In genomic region chr3:194326192-194327029, GRCh38 we compare ENCODE assay signal across 16 cellular contexts. TPM values are rescaled to one million over a fixed set of nuclear protein-coding genes. Genes with fewer than 3 reads are reported as not detected.
DNase-seq lines count a peak whose midpoint lies in the region; ATAC-seq, FAIRE-seq and TF ChIP-seq lines count a peak whose summit lies in the region.
"Had no signal": no experiment of that assay in that cellular context is flagged by ENCODE, and none has a peak within 500 bp of the region (broad histone marks: within the 10 kb centered on the region; RNA-seq: fewer than 3 reads in every experiment).

No MANE protein-coding gene starts in this region.

- no peaks in the 10 kb centered on the region for H3K9me3 Mint-ChIP-seq in activated naive CD8-positive, alpha-beta T cell treated with anti-CD3 and anti-CD28 coated beads for 36 hours
- H3K9me3 Mint-ChIP-seq in chondrocyte (ENCODE audit: low read depth), result no peaks in the 10 kb centered on the region
- H3K9me3 Mint-ChIP-seq: activated CD4-positive, alpha-beta T cell treated with anti-CD3 and anti-CD28 coated beads, Interleukin-2, amount 10 ng/mL, durations not matched to agents 7 days and 5 days; activated T-cell treated with anti-CD3 and anti-CD28 coated beads, Interleukin-2, amount 50 U/mL, for 72 hours had no signal

- H3K27ac ChIP-seq in A549, result peak overlapping the region; percentile 37 to 56; a peak in 4 of 6 replicates
- H3K27ac ChIP-seq in RWPE2 (ENCODE audit: poor library complexity, severe bottlenecking), result peak overlapping the region; percentile 28
- H3K27ac ChIP-seq: spleen, stomach had no signal

- no peak for TF ChIP-seq POLR2A in A549 (IDR thresholded peaks at IDR 0.05; ENCODE audit: low read length)

- no peak overlapping the region for H3K4me3 ChIP-seq in A549
- H3K4me3 ChIP-seq in RWPE2 (ENCODE audit: severe bottlenecking), result no peak overlapping the region
- H3K4me3 ChIP-seq in fibroblast of villous mesenchyme (ENCODE audit: low read depth, low read length), result no peak overlapping the region
- H3K4me3 ChIP-seq: spleen, stomach had no signal

- H3K27me3 ChIP-seq in RWPE2 (ENCODE audit: insufficient read depth, poor library complexity, severe bottlenecking), result no peaks in the 10 kb centered on the region

- CTCF ChIA-PET in A549 (lab: Yijun Ruan, JAX), result interaction anchor here (1.6 kb wide), 1 partner anchor 10 kb away, joined by 5 read pairs; no protein-coding TSS in a partner anchor

- H3K36me3 Mint-ChIP-seq in activated naive CD8-positive, alpha-beta T cell treated with anti-CD3 and anti-CD28 coated beads for 36 hours, result no peaks in the 10 kb centered on the region
- H3K36me3 Mint-ChIP-seq in chondrocyte (ENCODE audit: low read depth), result no peaks in the 10 kb centered on the region

- no peak for TF ChIP-seq CTCF in A549 (IDR thresholded peaks at IDR 0.05)
- no peak for TF ChIP-seq CTCF in RWPE2 (IDR thresholded peaks at IDR 0.05; ENCODE audit: poor library complexity, severe bottlenecking)
- no peak for TF ChIP-seq CTCF in fibroblast of villous mesenchyme (IDR thresholded peaks at IDR 0.05; ENCODE audit: insufficient read depth, low read depth, low read length)
- TF ChIP-seq CTCF in chondrocyte (IDR thresholded peaks at IDR 0.05), result no peak

- peaks cover under 1% of the 10 kb centered on the region for H3K36me3 ChIP-seq in RWPE2 (ENCODE audit: low read depth)
- H3K36me3 ChIP-seq: spleen, stomach had no signal

- no peak for TF ChIP-seq RAD21 in A549 (conservative IDR thresholded peaks at IDR 0.05 in 1 of 2, IDR thresholded peaks at IDR 0.05 in 1 of 2)

- H3K4me3 Mint-ChIP-seq in activated naive CD8-positive, alpha-beta T cell treated with anti-CD3 and anti-CD28 coated beads for 36 hours, result no peak overlapping the region
- H3K4me3 Mint-ChIP-seq in chondrocyte (ENCODE audit: unreplicated experiment), result no peak overlapping the region
- H3K4me3 Mint-ChIP-seq: activated CD4-positive, alpha-beta T cell treated with anti-CD3 and anti-CD28 coated beads, Interleukin-2, amount 10 ng/mL, durations not matched to agents 7 days and 5 days; activated T-cell treated with anti-CD3 and anti-CD28 coated beads, Interleukin-2, amount 50 U/mL, for 72 hours had no signal

- no peak for TF ChIP-seq EP300 in A549 (IDR thresholded peaks at IDR 0.05)

- no peak overlapping the region for H3K4me2 ChIP-seq in A549

- DNase-seq in A549 (ENCODE audit: low read depth in 1 of 2, low spot score in 1 of 2), result peak in 1 of 2 experiments; percentile 57
- DNase-seq in GM03348 (ENCODE audit: low spot score), result peak; percentile 31
- DNase-seq in RWPE2 (ENCODE audit: low spot score), result peak; percentile 43
- DNase-seq in fibroblast of villous mesenchyme (ENCODE audit: low read depth), result peak; percentile 39
- no peak for DNase-seq in activated naive CD8-positive, alpha-beta T cell treated with anti-CD3 and anti-CD28 coated beads for 36 hours
- no peak for DNase-seq in chondrocyte (ENCODE audit: low spot score)
- no peak for DNase-seq in stimulated activated CD4-positive, alpha-beta T cell treated with anti-CD3 and anti-CD28 coated beads, Interleukin-2, amount 100 ng/mL, for 24 hours
- DNase-seq: activated CD4-positive, alpha-beta T cell treated with anti-CD3 and anti-CD28 coated beads, Interleukin-2, amount 10 ng/mL, durations not matched to agents 7 days and 5 days; anterior cingulate cortex; DMS 273 treated with DMSO at 0.1 percent for 48 hours; NCI-H1930; NCI-H748 treated with DMSO at 0.1 percent for 48 hours; spleen; stomach had no signal

- no peak for FAIRE-seq in A549 (lab: Jason Lieb, UNC)

- WGBS in A549 (ENCODE audit: missing lambda C conversion rate), result 53% methylated on average over 15 of the region's 15 CpGs

- POLR2A ChIA-PET in A549 (lab: Yijun Ruan, JAX), result no interaction called here

- peaks cover 2% of the 10 kb centered on the region for H3K27me3 Mint-ChIP-seq in activated naive CD8-positive, alpha-beta T cell treated with anti-CD3 and anti-CD28 coated beads for 36 hours
- H3K27me3 Mint-ChIP-seq in chondrocyte (ENCODE audit: low read depth), result peaks cover 6% of the 10 kb centered on the region

- H3K4me1 ChIP-seq in A549 (peaks cover 31% of the 10 kb centered on the region), RWPE2 (ENCODE audit: insufficient read depth, poor library complexity, severe bottlenecking) (peaks cover 27% of the 10 kb centered on the region)

- no peaks in the 10 kb centered on the region for H3K4me1 Mint-ChIP-seq in activated naive CD8-positive, alpha-beta T cell treated with anti-CD3 and anti-CD28 coated beads for 36 hours
- H3K4me1 Mint-ChIP-seq in chondrocyte (ENCODE audit: low read depth), result peaks cover 29% of the 10 kb centered on the region

- H3K9me3 ChIP-seq in A549, result no peaks in the 10 kb centered on the region
- no peaks in the 10 kb centered on the region for H3K9me3 ChIP-seq in RWPE2 (ENCODE audit: severe bottlenecking)
- H3K9me3 ChIP-seq: spleen, stomach had no signal

- ATAC-seq in A549, result no peak
- no peak for ATAC-seq in RWPE2 (ENCODE audit: low read depth)
- ATAC-seq in GM21825 (IDR thresholded peaks at IDR 0.05; ENCODE audit: unreplicated experiment), result no peak
- ATAC-seq: activated T-cell treated with anti-CD3 and anti-CD28 coated beads, Interleukin-2, amount 50 U/mL, for 72 hours had no signal

- H3K27ac Mint-ChIP-seq in activated naive CD8-positive, alpha-beta T cell treated with anti-CD3 and anti-CD28 coated beads for 36 hours, result no peak overlapping the region
- H3K27ac Mint-ChIP-seq in chondrocyte (ENCODE audit: unreplicated experiment), result no peak overlapping the region
- H3K27ac Mint-ChIP-seq: activated CD4-positive, alpha-beta T cell treated with anti-CD3 and anti-CD28 coated beads, Interleukin-2, amount 10 ng/mL, durations not matched to agents 7 days and 5 days; activated T-cell treated with anti-CD3 and anti-CD28 coated beads, Interleukin-2, amount 50 U/mL, for 72 hours had no signal

TF ChIP-seq in A549, 52 proteins besides CTCF, POLR2A, EP300 and RAD21:
- no peak for TF ChIP-seq FOSL2 (IDR thresholded peaks at IDR 0.05)
- TF ChIP-seq FOSL2 (CRISPR knock-in tag; IDR thresholded peaks at IDR 0.05), result no peak
- TF ChIP-seq NR3C1 (IDR thresholded peaks at IDR 0.05), result no peak
- TF ChIP-seq TP53 (CRISPR knock-in tag; IDR thresholded peaks at IDR 0.05), result no peak
- 0 out of 2 replicates have a peak, but pooled peaks have one; percentile 64 for TF ChIP-seq CHD4 (IDR thresholded peaks at IDR 0.05; ENCODE audit: borderline replicate concordance)
- no peak for TF ChIP-seq HOXB13 (CRISPR knock-in tag; IDR thresholded peaks at IDR 0.05; ENCODE audit: low read depth)
- peak; percentile 27; the same call in 1 of the 2 replicates for TF ChIP-seq MAX (IDR thresholded peaks at IDR 0.05)
- TF ChIP-seq ELK1 (IDR thresholded peaks at IDR 0.05; ENCODE audit: low read depth, low read length), result no peak
- 0 out of 2 replicates have a peak, but pooled peaks have one; percentile 46 for TF ChIP-seq KDM1A (IDR thresholded peaks at IDR 0.05; ENCODE audit: low read depth)
- no peak for TF ChIP-seq E2F6 (IDR thresholded peaks at IDR 0.05; ENCODE audit: borderline replicate concordance, low read depth)
TF ChIP-seq in A549: peak in this region for 3.

RNA-seq across cellular contexts. Expression of gene CPN2, which starts 24.7 kb away (rescaled TPM):
- not detected in 2 replicates for polyA plus RNA-seq in A549 (2011; rRNA removed)
- 0.03 TPM in 1 of 2 replicates, not detected in the other for polyA plus RNA-seq in A549 (2012; cell fraction: cytosol; rRNA removed)
- not detected in 2 replicates for polyA plus RNA-seq in A549 (2012; cell fraction: nucleus; rRNA removed)
- not detected in 3 replicates for polyA plus RNA-seq in A549 (2017; fragmentation: RNase III; extraction: RNeasy Plus Mini Kit Qiagen cat#74134 plus additional on column Dnase treatment)
- not detected in 2 replicates for polyA minus RNA-seq in A549 (2011; rRNA and poly(A)+ RNA removed)
- not detected in 2 replicates for total RNA-seq in fibroblast of villous mesenchyme
- total RNA-seq in activated naive CD8-positive, alpha-beta T cell treated with anti-CD3 and anti-CD28 coated beads for 36 hours, result not detected
- not detected in 3 replicates for total RNA-seq in chondrocyte
- total RNA-seq: activated CD4-positive, alpha-beta T cell treated with anti-CD3 and anti-CD28 coated beads, Interleukin-2, amount 10 ng/mL, durations not matched to agents 7 days and 5 days; activated T-cell treated with anti-CD3 and anti-CD28 coated beads, Interleukin-2, amount 50 U/mL, for 72 hours; stomach had no signal
- polyA plus RNA-seq: stomach had no signal

RNA-seq across cellular contexts. Expression of gene LRRC15, which starts 43.1 kb away (rescaled TPM):
- polyA plus RNA-seq in A549 (2011; rRNA removed), result 0.05 TPM in 2 replicates
- polyA plus RNA-seq in A549 (2012; cell fraction: cytosol; rRNA removed), result 0.03 and 0.06 TPM in 2 replicates
- polyA plus RNA-seq in A549 (2012; cell fraction: nucleus; rRNA removed), result 0.05 and 0.10 TPM in 2 replicates
- polyA plus RNA-seq in A549 (2017; fragmentation: RNase III; extraction: RNeasy Plus Mini Kit Qiagen cat#74134 plus additional on column Dnase treatment), result 0.08 to 0.14 TPM (median 0.13 TPM) in 3 replicates
- not detected in 2 replicates for polyA minus RNA-seq in A549 (2011; rRNA and poly(A)+ RNA removed)
- 0.43 and 3.9 TPM in 2 replicates for total RNA-seq in fibroblast of villous mesenchyme
- total RNA-seq in activated naive CD8-positive, alpha-beta T cell treated with anti-CD3 and anti-CD28 coated beads for 36 hours, result not detected
- total RNA-seq in chondrocyte, result 0.18 to 1.7 TPM (median 0.22 TPM) in 3 replicates
- total RNA-seq: activated CD4-positive, alpha-beta T cell treated with anti-CD3 and anti-CD28 coated beads, Interleukin-2, amount 10 ng/mL, durations not matched to agents 7 days and 5 days; activated T-cell treated with anti-CD3 and anti-CD28 coated beads, Interleukin-2, amount 50 U/mL, for 72 hours had no signal

Comparison
In these comparisons a context has a peak if more than half of its experiments do, and no peak if none do; other contexts are left out.
1. DNase-seq: peak in GM03348 (single experiment), RWPE2 (single experiment) and fibroblast of villous mesenchyme (single experiment); none in activated naive CD8-positive, alpha-beta T cell treated with anti-CD3 and anti-CD28 coated beads for 36 hours (single experiment), chondrocyte (single experiment) and stimulated activated CD4-positive, alpha-beta T cell treated with anti-CD3 and anti-CD28 coated beads, Interleukin-2, amount 100 ng/mL, for 24 hours (0 of 2).